In the genomic region with DNA sequence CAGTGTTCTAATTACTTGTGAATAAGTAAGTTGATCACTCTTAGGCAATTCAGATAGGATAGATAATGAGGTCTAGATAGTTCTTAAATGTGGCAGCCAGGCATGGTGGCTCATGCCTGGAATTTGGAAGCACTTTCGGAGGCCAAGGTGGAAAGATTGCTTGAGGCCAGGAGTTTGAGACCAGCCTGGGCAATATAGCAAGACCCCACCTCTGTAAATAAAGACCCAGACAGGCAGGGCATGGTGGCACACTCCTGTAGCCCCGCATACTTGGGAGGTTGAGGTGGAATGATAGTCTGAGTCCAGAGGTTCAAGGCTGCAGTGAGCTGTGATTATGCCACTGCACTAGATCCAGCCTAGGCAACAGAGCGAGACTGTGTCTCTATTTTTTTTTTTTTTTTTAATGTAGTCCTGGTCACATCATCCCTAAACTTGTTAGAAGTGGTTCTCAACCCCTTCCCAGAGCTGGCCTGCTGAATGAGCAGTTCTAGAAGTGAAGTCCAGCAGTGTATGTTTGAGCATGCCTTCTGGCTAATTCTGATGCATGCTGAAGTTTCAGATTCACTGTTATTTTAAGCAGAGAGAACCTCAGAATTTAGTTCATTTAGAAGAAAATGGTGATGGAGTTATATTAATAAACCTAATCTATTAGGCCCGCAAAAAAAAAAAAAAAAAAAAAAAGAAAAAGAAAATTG, we compare ENCODE assay signal across 22 cellular contexts.
A peak's percentile ranks its signal among the peaks of the same experiment; 100 is the strongest.
DNase-seq lines count a peak whose midpoint lies in the region; ATAC-seq, FAIRE-seq and TF ChIP-seq lines count a peak whose summit lies in the region.
"Had no signal": no experiment of that assay in that cellular context is flagged by ENCODE, and none has a peak within 500 bp of the region (broad histone marks: within the 10 kb centered on the region; RNA-seq: fewer than 3 reads in every experiment).

No MANE protein-coding gene starts in this region.

- BruUV-seq in HepG2 (replicated peaks; lab: Mats Ljungman, UMichigan), result no TSS peak

- H2BK20ac ChIP-seq in H1 (ENCODE audit: low read length), result no peak overlapping the region

- H2BK12ac ChIP-seq in H1 (ENCODE audit: low read depth, low read length), result 0 out of 2 replicates have a peak overlapping the region, but pooled peaks have one; percentile 39

- H2BK5ac ChIP-seq in H1 (ENCODE audit: low read depth, low read length), result no peak overlapping the region

- H2AFZ ChIP-seq in HepG2 (ENCODE audit: low read length), result no peak overlapping the region
- H2AFZ ChIP-seq in H1 (ENCODE audit: low read length), result no peak overlapping the region
- H2AFZ ChIP-seq: GM23338 had no signal

- no peaks in the 10 kb centered on the region for H4K20me1 ChIP-seq in HepG2 (ENCODE audit: insufficient read depth, low read length)
- H4K20me1 ChIP-seq in H1 (replicated peaks in 1 of 2; ENCODE audit: control insufficient read depth in 1 of 2, insufficient read depth in 2 of 2, low read length in 2 of 2), result no peaks in the 10 kb centered on the region

- DNase-seq in HepG2 (ENCODE audit: low spot score), result no peak
- DNase-seq in right lobe of liver, result no peak
- peak; percentile 25 for DNase-seq in RPMI8226
- no peak for DNase-seq in H1 (ENCODE audit: low read depth in 1 of 2, low spot score in 2 of 2)
- DNase-seq in ureter (ENCODE audit: low spot score), result peak; percentile 23
- no peak for DNase-seq in NCI-H510A treated with DMSO at 0.1 percent for 48 hours (lab: John Stamatoyannopoulos, UW)
- no peak for DNase-seq in activated naive CD4-positive, alpha-beta T cell treated with anti-CD3 and anti-CD28 coated beads, Interleukin-2, amount 10 ng/mL, durations not matched to agents 7 days and 5 days
- DNase-seq: Calu3; CD4-positive, alpha-beta memory T cell; DMS79 treated with DMSO at 0.1 percent for 48 hours; H7; IMR-90 had no signal

- H3K27me3 ChIP-seq in HepG2 (ENCODE audit: control insufficient read depth in 1 of 2, insufficient read depth in 2 of 2, low read length in 2 of 2) (no peaks in the 10 kb centered on the region), right lobe of liver (no peaks in the 10 kb centered on the region), H1 (replicated peaks in 1 of 4; ENCODE audit: control insufficient read depth in 3 of 4, extremely low read depth in 1 of 4, insufficient read depth in 3 of 4, low read length in 3 of 4) (no peaks in the 10 kb centered on the region)
- H3K27me3 ChIP-seq: BLaER1 had no signal

- H3K18ac ChIP-seq in H1 (ENCODE audit: extremely low read depth, low read length), result no peak overlapping the region

- H4K5ac ChIP-seq in H1 (ENCODE audit: insufficient read length, low read depth, low read length), result no peak overlapping the region

- no peak overlapping the region for H2BK15ac ChIP-seq in H1 (ENCODE audit: low read length)

- no peaks in the 10 kb centered on the region for H3K36me3 Mint-ChIP-seq in activated naive CD4-positive, alpha-beta T cell treated with anti-CD3 and anti-CD28 coated beads, Interleukin-2, amount 10 ng/mL, durations not matched to agents 7 days and 5 days
- H3K36me3 Mint-ChIP-seq: CD14-positive monocyte; CD4-positive, alpha-beta memory T cell had no signal

- no peak overlapping the region for H2AK5ac ChIP-seq in H1 (ENCODE audit: low read depth, low read length)

- H3K79me1 ChIP-seq in H1 (ENCODE audit: low read depth, low read length), result no peaks in the 10 kb centered on the region

- no peak overlapping the region for H3K14ac ChIP-seq in H1 (ENCODE audit: insufficient read length)

- no peak for ATAC-seq in HepG2
- no peak for ATAC-seq in right lobe of liver
- ATAC-seq in HG02759 (IDR thresholded peaks at IDR 0.05; ENCODE audit: unreplicated experiment), result no peak
- ATAC-seq: GM23338, HCT116, K562 had no signal

- H3K79me2 ChIP-seq in HepG2 (ENCODE audit: insufficient read depth, low read length) (no peaks in the 10 kb centered on the region), H1 (ENCODE audit: control insufficient read depth in 1 of 2, insufficient read depth in 2 of 2, low read length in 2 of 2) (no peaks in the 10 kb centered on the region)

- H3K4me1 Mint-ChIP-seq in activated naive CD4-positive, alpha-beta T cell treated with anti-CD3 and anti-CD28 coated beads, Interleukin-2, amount 10 ng/mL, durations not matched to agents 7 days and 5 days, result no peaks in the 10 kb centered on the region
- H3K4me1 Mint-ChIP-seq: CD14-positive monocyte had no signal

- POLR2A ChIA-PET in HepG2 (lab: Yijun Ruan, JAX), result no interaction called here
- POLR2A ChIA-PET in H1 (lab: Charles Lee; ENCODE audit: partially characterized antibody), result no interaction called here

- H2BK120ac ChIP-seq in H1 (replicated peaks; ENCODE audit: low read depth, low read length), result no peak overlapping the region

- H3K56ac ChIP-seq in H1 (replicated peaks; ENCODE audit: insufficient read length, low read depth, low read length), result no peak overlapping the region

- no peak overlapping the region for H4K91ac ChIP-seq in H1 (replicated peaks; ENCODE audit: insufficient read length, low read length)

- H3K27me3 Mint-ChIP-seq in activated naive CD4-positive, alpha-beta T cell treated with anti-CD3 and anti-CD28 coated beads, Interleukin-2, amount 10 ng/mL, durations not matched to agents 7 days and 5 days, result no peaks in the 10 kb centered on the region
- H3K27me3 Mint-ChIP-seq: CD4-positive, alpha-beta memory T cell had no signal

- TF ChIP-seq EP300 in HepG2 (IDR thresholded peaks at IDR 0.05; ENCODE audit: low read depth in 2 of 2, low read length in 2 of 2), result no peak
- TF ChIP-seq EP300 in HepG2 (CRISPR knock-in tag; IDR thresholded peaks at IDR 0.05; ENCODE audit: borderline replicate concordance), result no peak
- TF ChIP-seq EP300 in H1 (IDR thresholded peaks at IDR 0.05; ENCODE audit: borderline replicate concordance in 1 of 2, low read depth in 2 of 2, low read length in 2 of 2), result no peak

- H3K23me2 ChIP-seq in H1 (ENCODE audit: low read depth, low read length), result no peaks in the 10 kb centered on the region

- H3K36me3 ChIP-seq in HepG2 (replicated peaks in 1 of 2; ENCODE audit: control insufficient read depth in 1 of 2, insufficient read depth in 2 of 2, low read length in 2 of 2), result no peaks in the 10 kb centered on the region
- no peaks in the 10 kb centered on the region for H3K36me3 ChIP-seq in right lobe of liver
- no peaks in the 10 kb centered on the region for H3K36me3 ChIP-seq in H1 (ENCODE audit: control insufficient read depth in 2 of 4, insufficient read depth in 4 of 4, low read length in 3 of 4)

- no peak overlapping the region for H4K8ac ChIP-seq in H1 (ENCODE audit: extremely low read depth, insufficient read depth, low read length)

- H3K4me3 ChIP-seq in HepG2 (replicated peaks in 1 of 3; ENCODE audit: insufficient read depth in 1 of 3, low read depth in 2 of 3, low read length in 3 of 3), result no peak overlapping the region
- no peak overlapping the region for H3K4me3 ChIP-seq in right lobe of liver
- H3K4me3 ChIP-seq in H1 (ENCODE audit: extremely low read depth in 1 of 4, insufficient read depth in 2 of 4, low read depth in 3 of 4, low read length in 4 of 4), result no peak overlapping the region
- H3K4me3 ChIP-seq: BLaER1, GM23338, K562 had no signal

- in situ Hi-C loops in HepG2 (cut with HindIII; ENCODE audit: extremely low pct_ligation_motif_present, low pct_unique_long_range_greater_than_20kb), result no loop called here

- H3K9me3 ChIP-seq in HepG2 (ENCODE audit: low read length), result no peaks in the 10 kb centered on the region
- no peaks in the 10 kb centered on the region for H3K9me3 ChIP-seq in right lobe of liver
- no peaks in the 10 kb centered on the region for H3K9me3 ChIP-seq in H1 (ENCODE audit: insufficient read depth in 2 of 2, low read depth in 1 of 2, low read length in 1 of 2)
- H3K9me3 ChIP-seq: BLaER1 had no signal

- H3K23ac ChIP-seq in H1 (ENCODE audit: insufficient read length), result no peak overlapping the region

- H3K27ac ChIP-seq in HepG2 (ENCODE audit: extremely low read length, insufficient read depth, low read length) (no peak overlapping the region), right lobe of liver (no peak overlapping the region), H1 (ENCODE audit: low read depth, low read length) (no peak overlapping the region)
- H3K27ac ChIP-seq: 22Rv1, BLaER1, HL-60 had no signal

- no peak overlapping the region for H3K9ac ChIP-seq in HepG2 (ENCODE audit: insufficient read depth, low read depth, low read length)
- no peak overlapping the region for H3K9ac ChIP-seq in H1 (replicated peaks in 1 of 4; ENCODE audit: extremely low read depth in 1 of 4, low read depth in 3 of 4, low read length in 3 of 4)
- H3K9ac ChIP-seq: BLaER1 had no signal

- H3K27ac Mint-ChIP-seq in activated naive CD4-positive, alpha-beta T cell treated with anti-CD3 and anti-CD28 coated beads, Interleukin-2, amount 10 ng/mL, durations not matched to agents 7 days and 5 days, result no peak overlapping the region
- H3K27ac Mint-ChIP-seq: CD14-positive monocyte; CD4-positive, alpha-beta memory T cell; GM23338 had no signal

- TF ChIP-seq RAD21 in HepG2 (CRISPR knock-in tag; IDR thresholded peaks at IDR 0.05) (no peak), H1 (IDR thresholded peaks at IDR 0.05 in 1 of 2, conservative IDR thresholded peaks at IDR 0.05 in 1 of 2; ENCODE audit: low read depth in 2 of 2, low read length in 2 of 2) (no peak)

- no peak for TF ChIP-seq CTCF in HepG2 (CRISPR knock-in tag; IDR thresholded peaks at IDR 0.05)
- no peak for TF ChIP-seq CTCF in right lobe of liver (IDR thresholded peaks at IDR 0.05)
- TF ChIP-seq CTCF in H1 (IDR thresholded peaks at IDR 0.05; ENCODE audit: control extremely low read depth in 1 of 3, insufficient read depth in 1 of 3, low read depth in 1 of 3, low read length in 3 of 3), result no peak

- no peak overlapping the region for H3K4ac ChIP-seq in H1 (replicated peaks; ENCODE audit: insufficient read length, low read depth, low read length)

- no peaks in the 10 kb centered on the region for H3K9me3 Mint-ChIP-seq in activated naive CD4-positive, alpha-beta T cell treated with anti-CD3 and anti-CD28 coated beads, Interleukin-2, amount 10 ng/mL, durations not matched to agents 7 days and 5 days
- H3K9me3 Mint-ChIP-seq: CD14-positive monocyte; CD4-positive, alpha-beta memory T cell; GM23338 had no signal

- TF ChIP-seq POLR2A in HepG2 (IDR thresholded peaks at IDR 0.05; ENCODE audit: insufficient read depth in 1 of 2, low read depth in 2 of 2, low read length in 2 of 2), result no peak
- no peak for TF ChIP-seq POLR2A in right lobe of liver (IDR thresholded peaks at IDR 0.05)
- TF ChIP-seq POLR2A in H1 (IDR thresholded peaks at IDR 0.05; ENCODE audit: control extremely low read depth in 1 of 2, low read depth in 2 of 2, low read length in 2 of 2), result no peak

- H3K4me3 Mint-ChIP-seq in activated naive CD4-positive, alpha-beta T cell treated with anti-CD3 and anti-CD28 coated beads, Interleukin-2, amount 10 ng/mL, durations not matched to agents 7 days and 5 days, result no peak overlapping the region
- H3K4me3 Mint-ChIP-seq: CD14-positive monocyte; CD4-positive, alpha-beta memory T cell; GM23338 had no signal

- CTCF ChIA-PET in HepG2 (lab: Yijun Ruan, JAX; ENCODE audit: low intra/inter-chr PET ratio, low total read pairs), result no interaction called here
- CTCF ChIA-PET in H1 (lab: Charles Lee; ENCODE audit: partially characterized antibody), result interaction anchor here (0.6 to 1.3 kb wide), 4 partner anchors 12 to 1342 kb away, joined by 3 to 4 read pairs (median 3); no protein-coding TSS in a partner anchor
- CTCF ChIA-PET in activated naive CD4-positive, alpha-beta T cell treated with anti-CD3 and anti-CD28 coated beads, Interleukin-2, amount 10 ng/mL, durations not matched to agents 7 days and 5 days (lab: Charles Lee), result interaction anchor here (0.7 kb wide), 1 partner anchor 603 kb away, joined by 3 read pairs; no protein-coding TSS in a partner anchor

- FAIRE-seq in HepG2 (lab: Jason Lieb, UNC) (no peak), H1 (lab: Jason Lieb, UNC) (no peak)
- FAIRE-seq: GM12892, GM18507, K562 had no signal

- WGBS in HepG2 (ENCODE audit: low lambda C conversion rate), result 66% methylated on average over 4 of the region's 4 CpGs
- 94% methylated on average over 3 of the region's 4 CpGs for WGBS in right lobe of liver (ENCODE audit: insufficient coverage, low coverage, low lambda C conversion rate, missing lambda C conversion rate)
- WGBS in H1 (ENCODE audit: extremely low coverage in 1 of 2, insufficient coverage in 1 of 2, insufficient read length in 1 of 2, insufficient replicate concordance in 2 of 2, low coverage in 1 of 2, low lambda C conversion rate in 2 of 2, missing lambda C conversion rate in 1 of 2), 2 experiments, result 93% methylated on average over 4 of the region's 4 CpGs; no CpG with 5 or more reads in 1 of the 2 experiments

- H3K4me1 ChIP-seq in HepG2 (ENCODE audit: insufficient read depth, low read length), result peaks cover 33% of the 10 kb centered on the region
- H3K4me1 ChIP-seq in right lobe of liver, result peaks cover 0 to 14% (median 6%) of the 10 kb centered on the region in 4 donors
- peaks cover 0 to 5% (median 2%) of the 10 kb centered on the region in 4 experiments; a peak in 5 of 7 replicates for H3K4me1 ChIP-seq in H1 (replicated peaks in 1 of 4; ENCODE audit: control insufficient read depth in 3 of 4, insufficient read depth in 4 of 4, low read length in 3 of 4)

- intact Hi-C loops in HepG2 (cut with micrococcal nuclease; ENCODE audit: unreplicated experiment), result no loop called here
- intact Hi-C loops in right lobe of liver (cut with DNase I), result no loop called here

- H3K4me2 ChIP-seq in HepG2 (ENCODE audit: low read depth, low read length) (no peak overlapping the region), H1 (ENCODE audit: insufficient read depth in 1 of 2, low read depth in 2 of 2, low read length in 2 of 2) (no peak overlapping the region)
- H3K4me2 ChIP-seq: BLaER1, GM23338 had no signal

Comparison
In these comparisons a context has a peak if more than half of its experiments do, and no peak if none do; other contexts are left out.
1. DNase-seq: peak in RPMI8226 (single experiment) and ureter (single experiment); none in HepG2 (single experiment), right lobe of liver (0 of 3), H1 (0 of 2), NCI-H510A treated with DMSO at 0.1 percent for 48 hours (single experiment) and activated naive CD4-positive, alpha-beta T cell treated with anti-CD3 and anti-CD28 coated beads, Interleukin-2, amount 10 ng/mL, durations not matched to agents 7 days and 5 days (single experiment).